12 cellular contexts compared by ENCODE assay signal in the genomic region with DNA sequence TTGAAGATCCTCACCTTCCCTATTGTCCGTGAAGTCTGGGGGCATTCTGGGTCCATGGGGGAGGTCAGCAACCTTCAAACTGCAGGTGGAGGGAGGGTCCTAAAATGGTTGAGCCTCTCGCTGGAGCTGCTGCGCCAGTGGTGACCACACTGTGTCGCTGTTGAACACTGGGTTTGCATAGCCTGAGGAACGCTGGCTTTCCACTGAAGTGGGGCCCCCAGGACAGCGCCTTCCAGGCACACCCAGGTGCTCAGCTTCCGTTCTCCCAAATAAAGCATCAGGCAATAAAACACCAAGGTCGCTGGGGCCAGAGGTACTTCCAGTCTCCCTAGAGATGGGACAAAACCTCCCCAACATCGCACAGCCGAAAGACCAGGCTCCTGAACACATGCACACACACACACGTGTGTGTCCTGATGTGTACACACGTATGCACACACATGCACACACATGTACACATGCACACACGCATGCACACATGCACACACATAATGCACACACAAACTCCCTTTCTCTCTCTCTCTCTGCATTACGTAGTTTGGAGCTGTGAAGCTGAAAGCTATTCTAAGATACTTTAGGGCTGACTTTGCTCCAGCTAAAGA.
DNase-seq lines count a peak whose midpoint lies in the region; ATAC-seq and TF ChIP-seq lines count a peak whose summit lies in the region.
"Had no signal": no experiment of that assay in that cellular context is flagged by ENCODE, and none has a peak within 500 bp of the region (broad histone marks: within the 10 kb centered on the region; RNA-seq: fewer than 3 reads in every experiment).

No MANE protein-coding gene starts in this region.

- no peak overlapping the region for H3K4me3 ChIP-seq in heart left ventricle
- H3K4me3 ChIP-seq in testis: no peak overlapping the region

- H3K27me3 Mint-ChIP-seq in glutamatergic neuron (ENCODE audit: unreplicated experiment) (peaks cover 3% of the 10 kb centered on the region), mesothelial cell of epicardium (ENCODE audit: low read depth) (peaks cover 26% of the 10 kb centered on the region)

- peaks cover 4% of the 10 kb centered on the region for H3K9me3 Mint-ChIP-seq in glutamatergic neuron (ENCODE audit: unreplicated experiment)
- H3K9me3 Mint-ChIP-seq in mesothelial cell of epicardium: peaks cover 20% of the 10 kb centered on the region

- 54 to 65% (median 62%) methylated on average over 14 of the region's 14 CpGs for WGBS in heart left ventricle, 4 donors
- WGBS in testis, 2 donors: 61 to 85% methylated on average over 7 to 14 of the region's 14 CpGs

- H3K4me3 Mint-ChIP-seq in glutamatergic neuron (ENCODE audit: unreplicated experiment) (no peak overlapping the region), mesothelial cell of epicardium (no peak overlapping the region)
- H3K4me3 Mint-ChIP-seq: activated naive CD4-positive, alpha-beta T cell treated with anti-CD3 and anti-CD28 coated beads, Interleukin-2, amount 10 ng/mL, durations not matched to agents 7 days and 5 days; effector memory CD8-positive, alpha-beta T cell had no signal

- peaks cover 3% of the 10 kb centered on the region for H3K4me1 Mint-ChIP-seq in glutamatergic neuron (ENCODE audit: low read depth, unreplicated experiment)
- peaks cover 8% of the 10 kb centered on the region for H3K4me1 Mint-ChIP-seq in mesothelial cell of epicardium
- H3K4me1 Mint-ChIP-seq: activated naive CD4-positive, alpha-beta T cell treated with anti-CD3 and anti-CD28 coated beads, Interleukin-2, amount 10 ng/mL, durations not matched to agents 7 days and 5 days had no signal

- H3K27ac ChIP-seq in heart left ventricle: no peak overlapping the region
- H3K27ac ChIP-seq in testis: no peak overlapping the region
- H3K27ac ChIP-seq: parathyroid adenoma had no signal

- H3K36me3 ChIP-seq in heart left ventricle (no peaks in the 10 kb centered on the region), testis (ENCODE audit: low read depth, missing control alignments) (no peaks in the 10 kb centered on the region)

- TF ChIP-seq CTCF in heart left ventricle (IDR thresholded peaks at IDR 0.05) (peak in 1 of 12 donors; percentile 14), glutamatergic neuron (IDR thresholded peaks at IDR 0.05; ENCODE audit: partially characterized antibody, unreplicated experiment) (peak; percentile 59), testis (IDR thresholded peaks at IDR 0.05) (no peak), mesothelial cell of epicardium (IDR thresholded peaks at IDR 0.05; ENCODE audit: unreplicated experiment) (no peak)

- intact Hi-C loops in cardiac septum (cut with DNase I) (no loop called here), heart left ventricle (cut with DNase I) (no loop called here), testis (cut with DNase I; ENCODE audit: low total_unique reads) (loop anchor here (10.0 kb wide), 1 partner anchor 195 kb away; no protein-coding TSS in a partner anchor)

- peaks cover 7% of the 10 kb centered on the region for H3K36me3 Mint-ChIP-seq in glutamatergic neuron (ENCODE audit: unreplicated experiment)
- H3K36me3 Mint-ChIP-seq in mesothelial cell of epicardium: no peaks in the 10 kb centered on the region

- peaks cover 0 to 27% (median 19%) of the 10 kb centered on the region in 12 donors for H3K9me3 ChIP-seq in heart left ventricle
- no peaks in the 10 kb centered on the region for H3K9me3 ChIP-seq in testis

- DNase-seq in cardiac septum (ENCODE audit: low spot score): peak; percentile 33
- no peak for DNase-seq in heart left ventricle
- peak; percentile 17 for DNase-seq in RPMI8226
- DNase-seq in glutamatergic neuron: peak; percentile 60
- peak; percentile 31 for DNase-seq in testis
- no peak for DNase-seq in activated naive CD4-positive, alpha-beta T cell (lab: John Stamatoyannopoulos, UW)
- no peak for DNase-seq in kidney tubule cell (ENCODE audit: low spot score)
- no peak for DNase-seq in mesothelial cell of epicardium (ENCODE audit: low spot score in 2 of 2, unreplicated experiment in 2 of 2)
- DNase-seq: activated naive CD4-positive, alpha-beta T cell treated with anti-CD3 and anti-CD28 coated beads, Interleukin-2, amount 10 ng/mL, durations not matched to agents 7 days and 5 days; C1 segment of cervical spinal cord; effector memory CD8-positive, alpha-beta T cell had no signal

- H3K27ac Mint-ChIP-seq in glutamatergic neuron (ENCODE audit: unreplicated experiment) (no peak overlapping the region), mesothelial cell of epicardium (no peak overlapping the region)
- H3K27ac Mint-ChIP-seq: activated naive CD4-positive, alpha-beta T cell treated with anti-CD3 and anti-CD28 coated beads, Interleukin-2, amount 10 ng/mL, durations not matched to agents 7 days and 5 days; effector memory CD8-positive, alpha-beta T cell had no signal

- H3K27me3 ChIP-seq in heart left ventricle (peaks cover 0 to 48% (median 11%) of the 10 kb centered on the region in 9 donors), testis (no peaks in the 10 kb centered on the region)

- no peak for ATAC-seq in heart left ventricle
- ATAC-seq: effector memory CD8-positive, alpha-beta T cell had no signal

- TF ChIP-seq POLR2A in heart left ventricle (IDR thresholded peaks at IDR 0.05) (no peak), testis (IDR thresholded peaks at IDR 0.05) (no peak)

- H3K4me1 ChIP-seq in heart left ventricle (peaks cover 0 to 4% (median 0%) of the 10 kb centered on the region in 12 donors), testis (no peaks in the 10 kb centered on the region)

Comparison
In these comparisons a context has a peak if more than half of its experiments do, and no peak if none do; other contexts are left out.
1. DNase-seq: peak in cardiac septum (single experiment), RPMI8226 (single experiment), glutamatergic neuron (single experiment) and testis (single experiment); none in heart left ventricle (0 of 5), activated naive CD4-positive, alpha-beta T cell (0 of 4), kidney tubule cell (single experiment) and mesothelial cell of epicardium (0 of 2).